Comparison of ENCODE assay signal across 8 cellular contexts in the genomic region with DNA sequence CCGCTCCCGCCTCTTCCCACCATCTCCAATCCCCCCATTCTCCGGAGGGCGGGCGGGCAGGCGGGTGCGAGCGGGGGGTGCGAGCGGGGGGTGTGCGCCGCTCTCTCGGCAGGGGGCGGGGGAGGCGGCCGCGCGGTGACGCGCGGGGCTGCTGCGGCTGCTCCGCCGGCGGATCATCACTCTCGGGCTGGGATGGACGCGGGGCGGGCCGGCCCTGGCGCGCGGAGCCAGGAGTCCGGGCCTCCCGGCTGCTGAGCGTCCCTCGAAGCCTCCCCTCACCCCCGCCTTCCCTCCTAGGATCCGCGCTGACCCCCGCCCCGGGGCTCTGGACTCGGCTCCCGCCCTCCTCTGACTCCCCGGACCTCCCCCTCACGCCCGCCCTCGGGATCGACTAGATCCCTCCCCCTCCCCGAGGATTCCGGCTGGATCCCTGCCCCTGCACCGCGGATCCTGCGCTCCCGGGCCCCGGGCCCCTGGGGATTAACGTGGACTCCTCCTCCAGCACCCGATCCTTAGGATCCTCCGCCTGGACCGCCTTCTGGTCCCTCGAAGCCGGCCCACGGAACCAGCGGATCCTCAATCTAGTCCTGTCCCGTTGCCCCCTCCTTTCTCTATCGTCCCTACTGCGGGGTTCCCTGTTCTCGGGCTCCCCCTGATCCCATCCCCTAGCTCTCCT. TPM values are rescaled to one million over a fixed set of nuclear protein-coding genes. Genes with fewer than 3 reads are reported as not detected.
A peak's percentile ranks its signal among the peaks of the same experiment; 100 is the strongest.
DNase-seq lines count a peak whose midpoint lies in the region; ATAC-seq and TF ChIP-seq lines count a peak whose summit lies in the region.

No MANE protein-coding gene starts in this region.

- peaks cover 9% of the 10 kb centered on the region for H3K36me3 ChIP-seq in BJ (ENCODE audit: control insufficient read depth, insufficient read depth, low read length)
- H3K36me3 ChIP-seq in left ventricle myocardium inferior, result no peaks in the 10 kb centered on the region
- H3K36me3 ChIP-seq in sigmoid colon, result peaks cover 0 to 19% (median 4%) of the 10 kb centered on the region in 4 donors

- peak in 1 of 2 donors; percentile 26 for TF ChIP-seq POLR2A in sigmoid colon (IDR thresholded peaks at IDR 0.05)

- intact Hi-C loops in left ventricle myocardium inferior (cut with micrococcal nuclease), result no loop called here
- intact Hi-C loops in sigmoid colon (cut with DNase I), result loop anchor here (2.0 to 10.0 kb wide), 5 partner anchors 32 to 760 kb away; partner anchors contain the start of genes GABARAP, KIAA0753 and TXNDC17

- TF ChIP-seq EP300 in sigmoid colon (IDR thresholded peaks at IDR 0.05), result no peak

- H3K27me3 ChIP-seq in BJ (ENCODE audit: control insufficient read depth, insufficient read depth, low read length) (no peaks in the 10 kb centered on the region), left ventricle myocardium inferior (ENCODE audit: low read depth) (no peaks in the 10 kb centered on the region), sigmoid colon (no peaks in the 10 kb centered on the region)

- DNase-seq in BJ (ENCODE audit: low read depth) (no peak), NCI-H774 (lab: John Stamatoyannopoulos, UW) (peak; percentile 60), left ventricle myocardium inferior (peak; percentile 64), sigmoid colon (peak; percentile 90), Ammon's horn (ENCODE audit: low spot score) (no peak)
- DNase-seq in activated naive CD4-positive, alpha-beta T cell treated with anti-CD3 and anti-CD28 coated beads, Interleukin-2, amount 50 U/mL, for 72 hours (ENCODE audit: low spot score in 2 of 2), result peak in 1 of 2 donors; percentile 63
- no peak for DNase-seq in central memory CD4-positive, alpha-beta T cell

- no peaks in the 10 kb centered on the region for H3K9me3 ChIP-seq in left ventricle myocardium inferior (replicated peaks)
- H3K9me3 ChIP-seq in sigmoid colon, result no peaks in the 10 kb centered on the region

- H3K9me3 Mint-ChIP-seq in activated naive CD4-positive, alpha-beta T cell treated with anti-CD3 and anti-CD28 coated beads, Interleukin-2, amount 50 U/mL, for 72 hours, result no peaks in the 10 kb centered on the region

- POLR2A ChIA-PET in BJ (lab: Charles Lee), result interaction anchor here (0.8 to 1.1 kb wide), 3 partner anchors 11 to 79 kb away, joined by 3 to 7 read pairs (median 5); partner anchors contain the start of genes NEURL4, PLSCR3 and POLR2A

- ATAC-seq in GM21529 (IDR thresholded peaks at IDR 0.05; ENCODE audit: unreplicated experiment), result peak; percentile 15
- peak; percentile 51 to 54 for ATAC-seq in activated naive CD4-positive, alpha-beta T cell treated with anti-CD3 and anti-CD28 coated beads, Interleukin-2, amount 50 U/mL, for 72 hours

- H3K36me3 Mint-ChIP-seq in activated naive CD4-positive, alpha-beta T cell treated with anti-CD3 and anti-CD28 coated beads, Interleukin-2, amount 50 U/mL, for 72 hours, result no peaks in the 10 kb centered on the region

- whole genome bisulfite sequencing in sigmoid colon, 2 donors, result 1% methylated on average over 68 of the region's 68 CpGs

- H3K27ac Mint-ChIP-seq in activated naive CD4-positive, alpha-beta T cell treated with anti-CD3 and anti-CD28 coated beads, Interleukin-2, amount 50 U/mL, for 72 hours, result peak overlapping the region; percentile 82 to 97

- TF ChIP-seq CTCF in BJ (IDR thresholded peaks at IDR 0.05; ENCODE audit: insufficient read depth, low read depth, low read length) (no peak), left ventricle myocardium inferior (IDR thresholded peaks at IDR 0.05; ENCODE audit: borderline replicate concordance) (no peak), sigmoid colon (IDR thresholded peaks at IDR 0.05) (no peak)

- H3K4me1 ChIP-seq in left ventricle myocardium inferior, result peaks cover 32% of the 10 kb centered on the region
- H3K4me1 ChIP-seq in sigmoid colon, result peaks cover 0 to 49% (median 34%) of the 10 kb centered on the region in 4 donors

- H3K27ac ChIP-seq in left ventricle myocardium inferior (replicated peaks) (peak overlapping the region; percentile 96), sigmoid colon (peak overlapping the region; percentile 88 to 95 (median 92))

- peak overlapping the region; percentile 59 for H3K4me3 ChIP-seq in BJ (ENCODE audit: low read depth, low read length)
- H3K4me3 ChIP-seq in left ventricle myocardium inferior, result peak overlapping the region; percentile 78
- H3K4me3 ChIP-seq in sigmoid colon, result peak overlapping the region; percentile 70 to 93 (median 85)

- CTCF ChIA-PET in BJ (lab: Yijun Ruan, JAX), result interaction anchor here (0.6 to 2.0 kb wide), 2 partner anchors 91 to 156 kb away, joined by 4 to 6 read pairs; partner anchors contain the start of gene SENP3

RNA-seq across cellular contexts. Expression of gene TMEM256, which starts 1.0 kb away (rescaled TPM):
- polyA plus RNA-seq in BJ (2011; rRNA removed) (65.4 and 101 TPM in 2 replicates), sigmoid colon (100 to 1,000 TPM; 150 to 357 (median 235) TPM)
- polyA minus RNA-seq in BJ (2011; rRNA and poly(A)+ RNA removed), result 7.1 and 12.5 TPM in 2 replicates
- 100 to 1,000 TPM in 1 of 2 donors, 10 to 100 TPM in 1; 78.9 to 114 TPM for total RNA-seq in activated naive CD4-positive, alpha-beta T cell treated with anti-CD3 and anti-CD28 coated beads, Interleukin-2, amount 50 U/mL, for 72 hours
- total RNA-seq in left ventricle myocardium inferior (67.8 TPM), sigmoid colon (100 to 1,000 TPM in 2 of 4 donors, 10 to 100 TPM in 2; 19.0 to 152 (median 99.7) TPM)

RNA-seq across cellular contexts. Expression of gene NLGN2, which starts 2.8 kb away (rescaled TPM):
- polyA plus RNA-seq in BJ (2011; rRNA removed) (6.0 and 8.5 TPM in 2 replicates), sigmoid colon (1 to 10 TPM in 1 of 3 donors, under 1 TPM in 2; 0.60 to 8.9 (median 0.69) TPM)
- 5.2 and 8.4 TPM in 2 replicates for polyA minus RNA-seq in BJ (2011; rRNA and poly(A)+ RNA removed)
- 10 to 100 TPM; 14.5 to 15.8 TPM for total RNA-seq in activated naive CD4-positive, alpha-beta T cell treated with anti-CD3 and anti-CD28 coated beads, Interleukin-2, amount 50 U/mL, for 72 hours
- total RNA-seq in left ventricle myocardium inferior (9.3 TPM), sigmoid colon (10 to 100 TPM in 2 of 4 donors, 1 to 10 TPM in 2; 6.8 to 18.8 (median 10.4) TPM)

RNA-seq across cellular contexts. Expression of gene PLSCR3, which starts 10.6 kb away (rescaled TPM):
- polyA plus RNA-seq in BJ (2011; rRNA removed) (40.1 and 76.1 TPM in 2 replicates), sigmoid colon (10 to 100 TPM; 11.6 to 27.2 (median 18.0) TPM)
- 29.0 and 29.9 TPM in 2 replicates for polyA minus RNA-seq in BJ (2011; rRNA and poly(A)+ RNA removed)
- total RNA-seq in activated naive CD4-positive, alpha-beta T cell treated with anti-CD3 and anti-CD28 coated beads, Interleukin-2, amount 50 U/mL, for 72 hours, result 10 to 100 TPM; 58.2 to 77.5 TPM
- total RNA-seq in left ventricle myocardium inferior (20.1 TPM), sigmoid colon (10 to 100 TPM; 10.4 to 18.3 (median 14.2) TPM)

RNA-seq across cellular contexts. Expression of gene SPEM1, which starts 15.2 kb away (rescaled TPM):
- polyA plus RNA-seq in BJ (2011; rRNA removed), result not detected in 2 replicates
- polyA minus RNA-seq in BJ (2011; rRNA and poly(A)+ RNA removed), result not detected in 2 replicates
- not detected for total RNA-seq in activated naive CD4-positive, alpha-beta T cell treated with anti-CD3 and anti-CD28 coated beads, Interleukin-2, amount 50 U/mL, for 72 hours
- total RNA-seq in left ventricle myocardium inferior, result not detected
- not detected for total RNA-seq in sigmoid colon
- polyA plus RNA-seq in sigmoid colon, result not detected

RNA-seq across cellular contexts. Expression of gene SPEM2, which starts 20.5 kb away (rescaled TPM):
- polyA plus RNA-seq in BJ (2011; rRNA removed), result not detected in 2 replicates
- not detected in 2 replicates for polyA minus RNA-seq in BJ (2011; rRNA and poly(A)+ RNA removed)
- under 1 TPM in 1 of 2 donors, not detected in 1; 0.14 TPM for total RNA-seq in activated naive CD4-positive, alpha-beta T cell treated with anti-CD3 and anti-CD28 coated beads, Interleukin-2, amount 50 U/mL, for 72 hours
- not detected for total RNA-seq in left ventricle myocardium inferior
- not detected for total RNA-seq in sigmoid colon
- not detected for polyA plus RNA-seq in sigmoid colon

Comparison
In these comparisons a context has a peak if more than half of its experiments do, and no peak if none do; other contexts are left out.
1. DNase-seq: peak in NCI-H774 (single experiment), left ventricle myocardium inferior (single experiment) and sigmoid colon (single experiment); none in BJ (single experiment), Ammon's horn (single experiment) and central memory CD4-positive, alpha-beta T cell (single experiment).
2. Peak in every context shown above with its lines, with median percentiles within 50 percentile points of each other: H3K4me3 ChIP-seq.